Comparison of ENCODE assay signal across 17 cellular contexts in genomic region chr15:79724312-79724711, GRCh38.
DNase-seq lines count a peak whose midpoint lies in the region; ATAC-seq, FAIRE-seq and TF ChIP-seq lines count a peak whose summit lies in the region.
"Had no signal": no experiment of that assay in that cellular context is flagged by ENCODE, and none has a peak within 500 bp of the region (broad histone marks: within the 10 kb centered on the region; RNA-seq: fewer than 3 reads in every experiment).

No MANE protein-coding gene starts in this region.

- BruUV-seq in K562 (replicated peaks; lab: Mats Ljungman, UMichigan): no TSS peak

- POLR2A ChIA-PET in K562 (lab: Yijun Ruan, JAX): no interaction called here

- no peaks in the 10 kb centered on the region for H3K79me2 ChIP-seq in K562 (ENCODE audit: control insufficient read depth, insufficient read depth, low read length)

- TF ChIP-seq CTCF in K562 (IDR thresholded peaks at IDR 0.05 in 2 of 3, conservative IDR thresholded peaks at IDR 0.05 in 1 of 3; ENCODE audit: insufficient read depth in 2 of 3, low read depth in 1 of 3, low read length in 3 of 3) (no peak), left lung (IDR thresholded peaks at IDR 0.05) (no peak)

- H3K4me3 ChIP-seq in K562 (no peak overlapping the region), left lung (no peak overlapping the region)
- H3K4me3 ChIP-seq: BLaER1 treated with 17β-estradiol and CSF1 and Interleukin-3, amounts not matched to agents 10 nM and 100 nM had no signal

- DNase-seq in EH (ENCODE audit: low read depth) (peak; percentile 69), NOMO-1 (lab: John Stamatoyannopoulos, UW; ENCODE audit: unreplicated experiment in 2 of 2) (peak; percentile 8 to 85), K562 (ENCODE audit: extremely low read depth in 1 of 4, low spot score in 3 of 4) (no peak), left lung (no peak), GDM1 (lab: John Stamatoyannopoulos, UW) (no peak)
- no peak for DNase-seq in activated CD4-positive, alpha-beta T cell treated with anti-CD3 and anti-CD28 coated beads for 48 hours
- DNase-seq: activated naive CD8-positive, alpha-beta T cell treated with anti-CD3 and anti-CD28 coated beads for 36 hours; NCI-H1105 treated with DMSO at 0.1 percent for 48 hours; NCI-H345; retina; stimulated activated CD4-positive, alpha-beta T cell treated with anti-CD3 and anti-CD28 coated beads, Interleukin-4, amount 100 ng/mL, for 4 hours; stimulated activated naive CD4-positive, alpha-beta T cell had no signal

- H3K36me3 ChIP-seq in K562 (ENCODE audit: control insufficient read depth, insufficient read depth, low read length) (no peaks in the 10 kb centered on the region), left lung (no peaks in the 10 kb centered on the region)
- H3K36me3 ChIP-seq: BLaER1 treated with 17β-estradiol and CSF1 and Interleukin-3, amounts not matched to agents 10 nM and 100 nM had no signal

- CTCF ChIA-PET in K562 (lab: Yijun Ruan, JAX; ENCODE audit: low intra/inter-chr PET ratio): no interaction called here

- TF ChIP-seq RAD21 in K562 (CRISPR knock-in tag; conservative IDR thresholded peaks at IDR 0.05 in 1 of 2, IDR thresholded peaks at IDR 0.05 in 1 of 2): no peak

- ATAC-seq in K562 (no peak), left lung (peak; percentile 17), GM18517 (IDR thresholded peaks at IDR 0.05; ENCODE audit: unreplicated experiment) (no peak), HG02588 (IDR thresholded peaks at IDR 0.05; ENCODE audit: unreplicated experiment) (no peak)

- no peak overlapping the region for H3K9ac ChIP-seq in K562 (ENCODE audit: insufficient read depth in 1 of 2, low read depth in 2 of 2, low read length in 2 of 2)
- H3K9ac ChIP-seq: BLaER1 treated with 17β-estradiol and CSF1 and Interleukin-3, amounts not matched to agents 10 nM and 100 nM had no signal

- in situ Hi-C loops in K562 (cut with MboI): no loop called here

- FAIRE-seq in K562 (lab: Jason Lieb, UNC): no peak
- FAIRE-seq: TTC549 had no signal

- H3K4me2 ChIP-seq in K562 (ENCODE audit: insufficient read depth, low read length): no peak overlapping the region

- no peaks in the 10 kb centered on the region for H4K20me1 ChIP-seq in K562 (replicated peaks; ENCODE audit: control insufficient read depth, insufficient read depth, low read length)
- H4K20me1 ChIP-seq: BLaER1 treated with 17β-estradiol and CSF1 and Interleukin-3, amounts not matched to agents 10 nM and 100 nM had no signal

- H3K9me3 ChIP-seq in K562 (replicated peaks; ENCODE audit: control insufficient read depth, insufficient read depth, low read depth, low read length) (no peaks in the 10 kb centered on the region), left lung (no peaks in the 10 kb centered on the region)

- intact Hi-C loops in K562 (cut with micrococcal nuclease) (no loop called here), left lung (cut with DNase I) (no loop called here)

- TF ChIP-seq POLR2A in K562 (conservative IDR thresholded peaks at IDR 0.05): no peak

- no peak overlapping the region for H2AFZ ChIP-seq in K562 (ENCODE audit: low read depth, low read length)

- TF ChIP-seq EP300 in K562 (IDR thresholded peaks at IDR 0.05; ENCODE audit: low read length): no peak

- H3K4me1 ChIP-seq in K562 (replicated peaks in 1 of 2; ENCODE audit: control insufficient read depth in 2 of 2, insufficient read depth in 2 of 2, low read length in 2 of 2): no peaks in the 10 kb centered on the region
- H3K4me1 ChIP-seq in left lung: peaks cover 0 to 3% of the 10 kb centered on the region in 2 donors

- H3K27ac ChIP-seq in K562 (ENCODE audit: extremely low read depth, low read depth, low read length) (no peak overlapping the region), left lung (no peak overlapping the region)
- H3K27ac ChIP-seq: RWPE1 had no signal

- H3K27me3 ChIP-seq in K562 (ENCODE audit: control insufficient read depth in 2 of 2, insufficient read depth in 2 of 2, low read length in 2 of 2) (no peaks in the 10 kb centered on the region), left lung (no peaks in the 10 kb centered on the region)
- H3K27me3 ChIP-seq: BLaER1 treated with 17β-estradiol and CSF1 and Interleukin-3, amounts not matched to agents 10 nM and 100 nM had no signal

- no peaks in the 10 kb centered on the region for H3K9me1 ChIP-seq in K562 (ENCODE audit: control insufficient read depth, insufficient read depth, low read length)

TF ChIP-seq in K562, 482 proteins besides CTCF, POLR2A, EP300 and RAD21:
- TF ChIP-seq ATF3 (IDR thresholded peaks at IDR 0.05) (peak; percentile 27), ATF3 (CRISPR knock-in tag; conservative IDR thresholded peaks at IDR 0.05) (no peak), MTA1 (IDR thresholded peaks at IDR 0.05; ENCODE audit: borderline replicate concordance) (no peak)

Comparison
In these comparisons a context has a peak if more than half of its experiments do, and no peak if none do; other contexts are left out.
1. DNase-seq: peak in EH (single experiment) and NOMO-1 (2 of 2); none in K562 (0 of 4), left lung (0 of 2), activated CD4-positive, alpha-beta T cell treated with anti-CD3 and anti-CD28 coated beads for 48 hours (single experiment) and GDM1 (single experiment).